8 cellular contexts compared by ENCODE assay signal in genomic region chr7:139230774-139231512, GRCh38. TPM values are rescaled to one million over a fixed set of nuclear protein-coding genes. Genes with fewer than 3 reads are reported as not detected.
DNase-seq lines count a peak whose midpoint lies in the region; ATAC-seq and FAIRE-seq lines count a peak whose summit lies in the region.

TSS of gene UBN2 (plus strand) at chr7:139231237. CDS start at chr7:139231485, 248 bp downstream.

- H3K4me1 ChIP-seq in endocrine pancreas (ENCODE audit: control insufficient read depth, insufficient read depth, low read length), result peaks cover 17% of the 10 kb centered on the region
- H3K4me1 ChIP-seq in mesendoderm (ENCODE audit: control insufficient read depth, low read depth, low read length), result no peaks in the 10 kb centered on the region

- no peak within 1 kb of the TSS for H4K5ac ChIP-seq in mesendoderm (ENCODE audit: low read length)

- H3K36me3 ChIP-seq in endocrine pancreas (ENCODE audit: control insufficient read depth, insufficient read depth, low read length) (no peaks in the 10 kb centered on the region), mesendoderm (ENCODE audit: control insufficient read depth, insufficient read depth, low read length) (no peaks in the 10 kb centered on the region)

- no peak within 1 kb of the TSS for H2AK5ac ChIP-seq in mesendoderm (ENCODE audit: low read length)

- H3K18ac ChIP-seq in mesendoderm (ENCODE audit: low read length), result peak within 1 kb of the TSS; percentile 55

- no peaks in the 10 kb centered on the region for H3K79me1 ChIP-seq in mesendoderm (ENCODE audit: low read length)

- H3K9ac ChIP-seq in endocrine pancreas (ENCODE audit: control insufficient read depth, insufficient read depth, low read length) (peak within 1 kb of the TSS; percentile 100), mesendoderm (ENCODE audit: low read length) (peak within 1 kb of the TSS; percentile 99)

- WGBS in mesendoderm (ENCODE audit: extremely low coverage, insufficient coverage, low lambda C conversion rate), result no CpG with 5 or more reads among the region's 63 CpGs

- H3K4me2 ChIP-seq in mesendoderm (ENCODE audit: low read length), result peak within 1 kb of the TSS; percentile 47

- no peak within 1 kb of the TSS for H3K4ac ChIP-seq in mesendoderm (ENCODE audit: low read depth, low read length)

- peak; percentile 97 for ATAC-seq in GM21367 (IDR thresholded peaks at IDR 0.05; ENCODE audit: unreplicated experiment)

- peaks cover 17% of the 10 kb centered on the region for H3K79me2 ChIP-seq in mesendoderm (ENCODE audit: control insufficient read depth, insufficient read depth, low read length)

- peak within 1 kb of the TSS; percentile 95 for H2BK5ac ChIP-seq in mesendoderm (ENCODE audit: low read length)

- peak within 1 kb of the TSS; percentile 19 for H3K27ac ChIP-seq in mesendoderm (ENCODE audit: low read depth, low read length)

- peak within 1 kb of the TSS; percentile 99 for H3K23ac ChIP-seq in mesendoderm (ENCODE audit: low read length)

- H3K56ac ChIP-seq in mesendoderm (ENCODE audit: low read length), result peak within 1 kb of the TSS; percentile 100

- peak; percentile 100 for DNase-seq in COLO829 (ENCODE audit: low spot score)
- DNase-seq in HTR-8/SVneo (ENCODE audit: insufficient read length, low spot score), result peak; percentile 97
- DNase-seq in NOMO-1 treated with dmso at 0.1 percent for 144 hours (lab: John Stamatoyannopoulos, UW; ENCODE audit: unreplicated experiment), result peak; percentile 60
- peak; percentile 87 to 92 (median 89) for DNase-seq in activated CD8-positive, alpha-beta memory T cell treated with anti-CD3 and anti-CD28 coated beads for 48 hours (ENCODE audit: low read depth in 2 of 3, low spot score in 2 of 3)
- peak; percentile 99 for DNase-seq in mesendoderm
- peak; percentile 79 for DNase-seq in stimulated activated CD8-positive, alpha-beta memory T cell treated with anti-CD3 and anti-CD28 coated beads, Interleukin-15, amount 100 ng/mL, for 1 hour (ENCODE audit: low read depth)

- H2BK120ac ChIP-seq in mesendoderm (ENCODE audit: low read depth, low read length), result no peak within 1 kb of the TSS

- H3K4me3 ChIP-seq in endocrine pancreas (ENCODE audit: control insufficient read depth, insufficient read depth, low read length) (peak within 1 kb of the TSS; percentile 97), mesendoderm (ENCODE audit: low read length) (peak within 1 kb of the TSS; percentile 99)

- H3K27me3 ChIP-seq in endocrine pancreas (ENCODE audit: control insufficient read depth, insufficient read depth, low read length), result no peaks in the 10 kb centered on the region
- H3K27me3 ChIP-seq in mesendoderm (ENCODE audit: insufficient read depth, low read length, poor library complexity), result no peaks in the 10 kb centered on the region

- FAIRE-seq in HTR-8/SVneo (lab: Jason Lieb, UNC), result peak; percentile 92

- no peaks in the 10 kb centered on the region for H3K9me3 ChIP-seq in endocrine pancreas (ENCODE audit: control insufficient read depth, low read length)

- H4K8ac ChIP-seq in mesendoderm (ENCODE audit: low read depth, low read length), result no peak within 1 kb of the TSS

- no peak within 1 kb of the TSS for H2BK15ac ChIP-seq in mesendoderm (replicated peaks; ENCODE audit: low read depth)

RNA-seq across cellular contexts. Expression of gene UBN2, which starts in this region (rescaled TPM):
- polyA plus RNA-seq in mesendoderm (2013, experiment 1 of 2), result 7.5 TPM
- polyA plus RNA-seq in mesendoderm (2013, experiment 2 of 2), result 6.5 TPM

Comparison
In these comparisons a context has a peak if more than half of its experiments do, and no peak if none do; other contexts are left out.
1. Peak in every context shown above with its lines: DNase-seq, ATAC-seq, H3K4me3 ChIP-seq and H3K27ac ChIP-seq.